ENCODE assay signal across 12 cellular contexts in the genomic region with DNA sequence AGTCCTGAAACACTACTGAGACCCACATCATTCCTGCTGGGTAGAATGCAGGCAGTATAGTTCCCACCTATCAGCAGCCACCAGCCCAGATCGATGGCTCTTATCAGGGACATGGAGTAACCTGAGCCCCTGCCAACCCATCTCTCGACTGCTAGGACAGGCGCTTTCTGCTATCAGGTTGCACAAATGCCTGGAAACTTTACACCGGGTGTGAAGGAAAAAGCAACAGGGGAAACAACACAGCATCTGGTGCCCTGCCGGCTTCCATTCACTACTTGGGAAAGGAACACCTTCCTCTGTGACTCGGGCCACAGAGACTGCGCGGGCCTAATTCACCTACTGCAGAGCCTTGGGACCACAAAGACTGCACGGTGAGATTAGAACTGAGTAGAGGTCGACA. TPM values are rescaled to one million over a fixed set of nuclear protein-coding genes. Genes with fewer than 3 reads are reported as not detected.
DNase-seq lines count a peak whose midpoint lies in the region; ATAC-seq and TF ChIP-seq lines count a peak whose summit lies in the region.
"Had no signal": no experiment of that assay in that cellular context is flagged by ENCODE, and none has a peak within 500 bp of the region (broad histone marks: within the 10 kb centered on the region; RNA-seq: fewer than 3 reads in every experiment).

No MANE protein-coding gene starts in this region.

- CTCF ChIA-PET in HEK293T (lab: Yijun Ruan, JAX): no interaction called here

- peaks cover 31% of the 10 kb centered on the region for H3K4me1 ChIP-seq in fibroblast of lung (ENCODE audit: control insufficient read depth, extremely low read depth, insufficient read depth, low read length)
- peaks cover 33% of the 10 kb centered on the region for H3K4me1 ChIP-seq in suprapubic skin

- peak overlapping the region; percentile 33 for H3K27ac Mint-ChIP-seq in osteocyte (ENCODE audit: unreplicated experiment)
- H3K27ac Mint-ChIP-seq: activated T-cell treated with anti-CD3 and anti-CD28 coated beads, Interleukin-2, amount 50 U/mL, for 24 hours; CD4-positive, alpha-beta T cell had no signal

- H3K36me3 ChIP-seq in fibroblast of lung (ENCODE audit: control insufficient read depth, insufficient read depth, low read length) (no peaks in the 10 kb centered on the region), suprapubic skin (no peaks in the 10 kb centered on the region)
- H3K36me3 ChIP-seq: brain microvascular endothelial cell, esophagus squamous epithelium had no signal

- no peak overlapping the region for H2AFZ ChIP-seq in fibroblast of lung (ENCODE audit: low read length)

- no peaks in the 10 kb centered on the region for H3K9me3 Mint-ChIP-seq in osteocyte (ENCODE audit: unreplicated experiment)
- H3K9me3 Mint-ChIP-seq: activated T-cell treated with anti-CD3 and anti-CD28 coated beads, Interleukin-2, amount 50 U/mL, for 24 hours; CD4-positive, alpha-beta T cell had no signal

- ATAC-seq in GM21423 (IDR thresholded peaks at IDR 0.05; ENCODE audit: unreplicated experiment): no peak

- H3K27ac ChIP-seq in fibroblast of lung (ENCODE audit: insufficient read depth, low read length) (peak overlapping the region; percentile 79), suprapubic skin (no peak overlapping the region)

- H3K4me3 ChIP-seq in fibroblast of lung (replicated peaks in 1 of 4; ENCODE audit: control extremely low read depth in 1 of 4, insufficient read depth in 1 of 4, low read depth in 3 of 4, low read length in 4 of 4) (no peak overlapping the region), suprapubic skin (no peak overlapping the region)
- H3K4me3 ChIP-seq: esophagus squamous epithelium had no signal

- H3K4me1 Mint-ChIP-seq in osteocyte (ENCODE audit: unreplicated experiment): peaks cover 61% of the 10 kb centered on the region

- no peaks in the 10 kb centered on the region for H3K27me3 ChIP-seq in fibroblast of lung (ENCODE audit: control insufficient read depth, insufficient read depth, low read length)
- H3K27me3 ChIP-seq in suprapubic skin: no peaks in the 10 kb centered on the region
- H3K27me3 ChIP-seq: brain microvascular endothelial cell, esophagus squamous epithelium had no signal

- WGBS in suprapubic skin: 81% methylated on average over 10 of the region's 10 CpGs

- no peak for TF ChIP-seq POLR2A in suprapubic skin (IDR thresholded peaks at IDR 0.05)

- DNase-seq in HEK293T (ENCODE audit: extremely low spot score) (peak; percentile 30), NCI-H2171 treated with DMSO at 0.1 percent for 48 hours (lab: John Stamatoyannopoulos, UW) (peak; percentile 98), fibroblast of lung (ENCODE audit: low read depth in 2 of 2) (no peak), osteocyte (ENCODE audit: extremely low spot score, unreplicated experiment) (no peak), activated gamma-delta T cell treated with Interleukin-2 at 50 U/mL for 16 hours (no peak), suprapubic skin (ENCODE audit: low spot score in 2 of 2) (no peak), SW480 (ENCODE audit: low spot score) (no peak)
- DNase-seq: activated T-cell treated with anti-CD3 and anti-CD28 coated beads, Interleukin-2, amount 50 U/mL, for 24 hours; brain microvascular endothelial cell; CD4-positive, alpha-beta T cell; esophagus squamous epithelium had no signal

- no peak for TF ChIP-seq EP300 in suprapubic skin (IDR thresholded peaks at IDR 0.05)

- TF ChIP-seq CTCF in fibroblast of lung (conservative IDR thresholded peaks at IDR 0.05 in 1 of 2, IDR thresholded peaks at IDR 0.05 in 1 of 2; ENCODE audit: low read depth in 1 of 2, low read length in 2 of 2): no peak
- TF ChIP-seq CTCF in osteocyte (IDR thresholded peaks at IDR 0.05): no peak
- no peak for TF ChIP-seq CTCF in suprapubic skin (IDR thresholded peaks at IDR 0.05)

- H3K9ac ChIP-seq in fibroblast of lung (ENCODE audit: insufficient read depth, low read length): no peak overlapping the region

- no peaks in the 10 kb centered on the region for H3K27me3 Mint-ChIP-seq in osteocyte (ENCODE audit: unreplicated experiment)
- H3K27me3 Mint-ChIP-seq: CD4-positive, alpha-beta T cell had no signal

- no peaks in the 10 kb centered on the region for H4K20me1 ChIP-seq in fibroblast of lung (ENCODE audit: control insufficient read depth, extremely low read depth, insufficient read depth, low read length)

- H3K9me3 ChIP-seq in fibroblast of lung (ENCODE audit: control insufficient read depth, insufficient read depth, low read depth, low read length) (no peaks in the 10 kb centered on the region), suprapubic skin (no peaks in the 10 kb centered on the region)
- H3K9me3 ChIP-seq: esophagus squamous epithelium had no signal

- no peak overlapping the region for H3K4me3 Mint-ChIP-seq in osteocyte (ENCODE audit: unreplicated experiment)
- H3K4me3 Mint-ChIP-seq: activated T-cell treated with anti-CD3 and anti-CD28 coated beads, Interleukin-2, amount 50 U/mL, for 24 hours; CD4-positive, alpha-beta T cell had no signal

- H3K79me2 ChIP-seq in fibroblast of lung (ENCODE audit: control insufficient read depth, insufficient read depth, low read length): peaks cover 74% of the 10 kb centered on the region

- peak overlapping the region; percentile 56 for H3K4me2 ChIP-seq in fibroblast of lung (ENCODE audit: extremely low read depth, insufficient read depth, low read length)

- POLR2A ChIA-PET in HEK293T (lab: Yijun Ruan, JAX): no interaction called here

- H3K36me3 Mint-ChIP-seq in osteocyte (ENCODE audit: unreplicated experiment): peaks cover 3% of the 10 kb centered on the region

TF ChIP-seq in HEK293T, 16 proteins besides CTCF, POLR2A, EP300 and RAD21:
- TF ChIP-seq SP1 (IDR thresholded peaks at IDR 0.05) (no peak), BHLHE40 (IDR thresholded peaks at IDR 0.05; ENCODE audit: borderline replicate concordance) (no peak), CTBP1 (IDR thresholded peaks at IDR 0.05; ENCODE audit: borderline replicate concordance) (no peak), HDGF (IDR thresholded peaks at IDR 0.05; ENCODE audit: borderline replicate concordance) (no peak), FOXK2 (IDR thresholded peaks at IDR 0.05) (no peak), ARNT (IDR thresholded peaks at IDR 0.05) (no peak), SUZ12 (IDR thresholded peaks at IDR 0.05) (no peak), ELF4 (IDR thresholded peaks at IDR 0.05) (no peak), LEF1 (IDR thresholded peaks at IDR 0.05; ENCODE audit: borderline replicate concordance) (no peak)

RNA-seq across cellular contexts. Expression of a gene that starts 18.5 kb away (rescaled TPM):
- total RNA-seq in fibroblast of lung (127 and 173 TPM in 2 replicates), osteocyte (151 and 153 TPM in 2 replicates), suprapubic skin (10 to 100 TPM; 46.6 to 82.7 (median 62.1) TPM)
- polyA plus RNA-seq in fibroblast of lung: 184 and 190 TPM in 2 replicates
- 107 and 125 TPM in 2 replicates for polyA plus RNA-seq in fibroblast of lung (2012)
- 147 and 168 TPM in 2 replicates for polyA minus RNA-seq in fibroblast of lung (ENCODE audit: low replicate concordance)

Comparison
In these comparisons a context has a peak if more than half of its experiments do, and no peak if none do; other contexts are left out.
1. DNase-seq: peak in HEK293T (single experiment) and NCI-H2171 treated with DMSO at 0.1 percent for 48 hours (single experiment); none in fibroblast of lung (0 of 2), osteocyte (single experiment), activated gamma-delta T cell treated with Interleukin-2 at 50 U/mL for 16 hours (single experiment), suprapubic skin (0 of 2) and SW480 (single experiment).